ENCODE assay signal across 1 cellular context in the genomic region with DNA sequence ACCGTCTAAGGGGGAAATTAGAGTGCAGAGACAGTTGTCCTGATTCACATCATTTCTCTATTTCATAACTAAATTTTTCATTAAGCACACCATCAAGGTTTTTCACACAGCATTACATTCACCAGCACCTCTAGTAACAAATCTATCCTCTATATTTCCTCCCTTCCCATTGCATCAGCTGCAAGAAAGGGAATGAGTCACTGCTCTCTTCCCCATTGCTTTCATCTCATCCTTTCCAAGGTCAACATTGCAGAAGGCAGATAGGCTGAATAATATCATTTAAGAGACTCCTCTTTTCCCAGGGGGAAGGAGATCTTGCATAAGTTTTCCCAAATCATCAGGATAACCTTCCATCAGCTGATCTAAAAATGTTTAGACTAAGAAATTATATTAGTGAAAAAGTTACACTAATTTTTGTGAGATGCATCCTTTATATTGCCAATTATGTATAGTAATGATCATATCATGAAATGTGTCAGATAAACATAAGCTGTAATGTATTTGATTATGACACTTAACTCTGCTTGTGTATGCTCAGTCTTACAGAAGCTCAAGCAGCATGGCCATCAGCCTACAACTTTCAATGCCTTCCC.
TF ChIP-seq lines count a peak whose summit lies in the region.

No MANE protein-coding gene starts in this region.

TF ChIP-seq in H1, 55 proteins besides CTCF, POLR2A, EP300 and RAD21:
- TF ChIP-seq GABPA (IDR thresholded peaks at IDR 0.05; ENCODE audit: borderline replicate concordance, insufficient read depth, low read length) (no peak), JUND (IDR thresholded peaks at IDR 0.05; ENCODE audit: low read length) (0 out of 2 replicates have a peak, but pooled peaks have one; percentile 16)
